ENCODE assay signal across 19 cellular contexts in genomic region chr12:79267580-79267979, GRCh38.
DNase-seq lines count a peak whose midpoint lies in the region; TF ChIP-seq lines count a peak whose summit lies in the region.
"Had no signal": no experiment of that assay in that cellular context is flagged by ENCODE, and none has a peak within 500 bp of the region (broad histone marks: within the 10 kb centered on the region; RNA-seq: fewer than 3 reads in every experiment).

No MANE protein-coding gene starts in this region.

- peaks cover 2% of the 10 kb centered on the region for H3K36me3 Mint-ChIP-seq in neural progenitor cell
- no peaks in the 10 kb centered on the region for H3K36me3 Mint-ChIP-seq in Caco-2 (ENCODE audit: insufficient read depth, unreplicated experiment)
- H3K36me3 Mint-ChIP-seq: CD14-positive monocyte; CD8-positive, alpha-beta memory T cell had no signal

- TF ChIP-seq CTCF in WERI-Rb-1 (IDR thresholded peaks at IDR 0.05; ENCODE audit: low read depth, low read length) (no peak), neural progenitor cell (IDR thresholded peaks at IDR 0.05) (no peak), Caco-2 (IDR thresholded peaks at IDR 0.05; ENCODE audit: insufficient read depth in 1 of 2, low read depth in 1 of 2, low read length in 1 of 2, severe bottlenecking in 1 of 2, unreplicated experiment in 1 of 2) (no peak)

- no peak overlapping the region for H3K4me3 ChIP-seq in WERI-Rb-1 (ENCODE audit: low read depth, low read length)
- H3K4me3 ChIP-seq in neural progenitor cell, result no peak overlapping the region
- H3K4me3 ChIP-seq in Caco-2 (ENCODE audit: low read depth, low read length), result no peak overlapping the region
- H3K4me3 ChIP-seq: BLaER1 treated with 17β-estradiol and CSF1 and Interleukin-3, amounts not matched to agents 10 nM and 100 nM had no signal

- H3K79me2 ChIP-seq in neural progenitor cell (ENCODE audit: low read depth), result no peaks in the 10 kb centered on the region

- H3K9ac ChIP-seq in neural progenitor cell, result no peak overlapping the region
- H3K9ac ChIP-seq: BLaER1 treated with 17β-estradiol and CSF1 and Interleukin-3, amounts not matched to agents 10 nM and 100 nM had no signal

- H3K36me3 ChIP-seq in WERI-Rb-1 (no peaks in the 10 kb centered on the region; the same call in 1 of the 2 replicates), neural progenitor cell (no peaks in the 10 kb centered on the region), Caco-2 (ENCODE audit: control insufficient read depth, insufficient read depth, low read length) (no peaks in the 10 kb centered on the region)

- peaks cover 2% of the 10 kb centered on the region for H3K27me3 Mint-ChIP-seq in neural progenitor cell (ENCODE audit: insufficient read depth, low read depth)
- no peaks in the 10 kb centered on the region for H3K27me3 Mint-ChIP-seq in Caco-2 (ENCODE audit: insufficient read depth, unreplicated experiment)
- H3K27me3 Mint-ChIP-seq: CD4-positive, alpha-beta T cell; CD8-positive, alpha-beta memory T cell had no signal

- H3K4me1 ChIP-seq in neural progenitor cell, result peaks cover 28% of the 10 kb centered on the region
- H3K4me1 ChIP-seq in Caco-2, result no peaks in the 10 kb centered on the region

- no peak overlapping the region for H3K27ac Mint-ChIP-seq in neural progenitor cell
- H3K27ac Mint-ChIP-seq in Caco-2 (ENCODE audit: unreplicated experiment), result no peak overlapping the region
- H3K27ac Mint-ChIP-seq: CD14-positive monocyte; CD4-positive, alpha-beta T cell; CD8-positive, alpha-beta memory T cell had no signal

- intact Hi-C loops in Caco-2 (cut with micrococcal nuclease; ENCODE audit: unreplicated experiment), result no loop called here

- H3K27me3 ChIP-seq in WERI-Rb-1 (ENCODE audit: insufficient read depth, low read depth, severe bottlenecking) (no peaks in the 10 kb centered on the region), neural progenitor cell (no peaks in the 10 kb centered on the region), Caco-2 (replicated peaks; ENCODE audit: control insufficient read depth, insufficient read depth, low read length) (no peaks in the 10 kb centered on the region)
- H3K27me3 ChIP-seq: BE2C; BLaER1 treated with 17β-estradiol and CSF1 and Interleukin-3, amounts not matched to agents 10 nM and 100 nM had no signal

- H3K4me1 Mint-ChIP-seq in neural progenitor cell (peaks cover 14% of the 10 kb centered on the region), Caco-2 (ENCODE audit: low read depth, unreplicated experiment) (no peaks in the 10 kb centered on the region)
- H3K4me1 Mint-ChIP-seq: CD14-positive monocyte; CD8-positive, alpha-beta memory T cell had no signal

- CTCF ChIA-PET in Caco-2 (lab: Charles Lee), result no interaction called here

- H3K27ac ChIP-seq in WERI-Rb-1 (no peak overlapping the region), neural progenitor cell (peak overlapping the region; percentile 17)
- H3K27ac ChIP-seq: 22Rv1; BLaER1 treated with 17β-estradiol and CSF1 and Interleukin-3, amounts not matched to agents 10 nM and 100 nM had no signal

- H3K9me3 ChIP-seq in WERI-Rb-1 (ENCODE audit: severe bottlenecking) (no peaks in the 10 kb centered on the region), neural progenitor cell (ENCODE audit: low read depth) (no peaks in the 10 kb centered on the region), Caco-2 (no peaks in the 10 kb centered on the region)
- H3K9me3 ChIP-seq: BE2C; BLaER1 treated with 17β-estradiol and CSF1 and Interleukin-3, amounts not matched to agents 10 nM and 100 nM had no signal

- POLR2A ChIA-PET in Caco-2 (lab: Charles Lee), result no interaction called here

- no peak overlapping the region for H3K4me3 Mint-ChIP-seq in neural progenitor cell
- H3K4me3 Mint-ChIP-seq in Caco-2 (ENCODE audit: unreplicated experiment), result no peak overlapping the region
- H3K4me3 Mint-ChIP-seq: CD14-positive monocyte; CD4-positive, alpha-beta T cell; CD8-positive, alpha-beta memory T cell had no signal

- DNase-seq in NCI-H82 (lab: John Stamatoyannopoulos, UW), result peak; percentile 22
- DNase-seq in NCI-H82 treated with DMSO at 0.1 percent for 48 hours (lab: John Stamatoyannopoulos, UW; ENCODE audit: unreplicated experiment), result no peak
- peak; percentile 14 for DNase-seq in WERI-Rb-1
- peak; percentile 14 for DNase-seq in neural progenitor cell (ENCODE audit: low spot score)
- DNase-seq in LoVo (ENCODE audit: low spot score), result no peak
- no peak for DNase-seq in stimulated activated CD4-positive, alpha-beta T cell treated with anti-CD3 and anti-CD28 coated beads, Interleukin-4, amount 100 ng/mL, for 4 hours
- no peak for DNase-seq in Caco-2
- DNase-seq: AML-193; BE2C; Calu3; CD4-positive, alpha-beta T cell; CD8-positive, alpha-beta memory T cell; DMS153; DND-41; H7; HCEC 1CT had no signal

- H2AFZ ChIP-seq in neural progenitor cell (replicated peaks), result no peak overlapping the region

- H4K20me1 ChIP-seq in neural progenitor cell (ENCODE audit: low read depth), result peaks cover 4% of the 10 kb centered on the region
- H4K20me1 ChIP-seq: BLaER1 treated with 17β-estradiol and CSF1 and Interleukin-3, amounts not matched to agents 10 nM and 100 nM had no signal

- BruUV-seq in Caco-2 (replicated peaks; lab: Mats Ljungman, UMichigan), result no TSS peak

- H3K9me3 Mint-ChIP-seq in neural progenitor cell (no peaks in the 10 kb centered on the region), Caco-2 (ENCODE audit: unreplicated experiment) (no peaks in the 10 kb centered on the region)

- H3K4me2 ChIP-seq in neural progenitor cell, result no peak overlapping the region
- H3K4me2 ChIP-seq: BLaER1 treated with 17β-estradiol and CSF1 and Interleukin-3, amounts not matched to agents 10 nM and 100 nM had no signal

- no peaks in the 10 kb centered on the region for H3F3A ChIP-seq in neural progenitor cell (ENCODE audit: low read depth)

Comparison
In these comparisons a context has a peak if more than half of its experiments do, and no peak if none do; other contexts are left out.
1. DNase-seq: peak in NCI-H82 (single experiment), WERI-Rb-1 (single experiment) and neural progenitor cell (single experiment); none in NCI-H82 treated with DMSO at 0.1 percent for 48 hours (single experiment), LoVo (single experiment), stimulated activated CD4-positive, alpha-beta T cell treated with anti-CD3 and anti-CD28 coated beads, Interleukin-4, amount 100 ng/mL, for 4 hours (0 of 2) and Caco-2 (0 of 2).